12 cellular contexts compared by ENCODE assay signal in genomic region chr14:81485372-81485771, GRCh38. TPM values are rescaled to one million over a fixed set of nuclear protein-coding genes. Genes with fewer than 3 reads are reported as not detected.
DNase-seq lines count a peak whose midpoint lies in the region; ATAC-seq and TF ChIP-seq lines count a peak whose summit lies in the region.
"Had no signal": no experiment of that assay in that cellular context is flagged by ENCODE, and none has a peak within 500 bp of the region (broad histone marks: within the 10 kb centered on the region; RNA-seq: fewer than 3 reads in every experiment).

No MANE protein-coding gene starts in this region.

- no peak overlapping the region for H3K27ac ChIP-seq in neural progenitor cell

- H3K9me3 Mint-ChIP-seq in immature natural killer cell (no peaks in the 10 kb centered on the region), neural progenitor cell (no peaks in the 10 kb centered on the region)
- H3K9me3 Mint-ChIP-seq: activated B cell treated with CpG ODN at 0.5 μM for 24 hours, nephron had no signal

- H3K4me3 Mint-ChIP-seq in immature natural killer cell, result peak overlapping the region in 4 of 5 donors; percentile 26 to 64 (median 39)
- H3K4me3 Mint-ChIP-seq in neural progenitor cell, result no peak overlapping the region
- H3K4me3 Mint-ChIP-seq: activated B cell treated with CpG ODN at 0.5 μM for 24 hours, nephron had no signal

- no peak for TF ChIP-seq CTCF in neural progenitor cell (IDR thresholded peaks at IDR 0.05)

- DNase-seq in immature natural killer cell (peak; percentile 32 to 58 (median 32)), NOMO-1 treated with dmso at 0.1 percent for 144 hours (lab: John Stamatoyannopoulos, UW; ENCODE audit: unreplicated experiment) (no peak), neural progenitor cell (ENCODE audit: low spot score) (no peak), OCI-M2 (lab: John Stamatoyannopoulos, UW; ENCODE audit: unreplicated experiment) (no peak), AG08395 (ENCODE audit: low spot score) (no peak)
- DNase-seq: activated B cell treated with CpG ODN at 0.5 μM for 24 hours, NCI-H187 treated with DMSO at 0.1 percent for 48 hours had no signal

- no peak overlapping the region for H2AFZ ChIP-seq in neural progenitor cell (replicated peaks)

- H4K20me1 ChIP-seq in neural progenitor cell (ENCODE audit: low read depth), result no peaks in the 10 kb centered on the region

- no peak overlapping the region for H3K4me2 ChIP-seq in neural progenitor cell

- H3K4me1 Mint-ChIP-seq in immature natural killer cell (peaks cover 13 to 16% of the 10 kb centered on the region in 2 donors), neural progenitor cell (no peaks in the 10 kb centered on the region)
- H3K4me1 Mint-ChIP-seq: activated B cell treated with CpG ODN at 0.5 μM for 24 hours, nephron had no signal

- peak; percentile 95 for ATAC-seq in GM18907 (IDR thresholded peaks at IDR 0.05; ENCODE audit: unreplicated experiment)
- ATAC-seq in GM21717 (IDR thresholded peaks at IDR 0.05; ENCODE audit: unreplicated experiment), result peak; percentile 81
- ATAC-seq in HG03280 (IDR thresholded peaks at IDR 0.05; ENCODE audit: unreplicated experiment), result peak; percentile 89

- H3K9me3 ChIP-seq in neural progenitor cell (ENCODE audit: low read depth), result no peaks in the 10 kb centered on the region
- H3K9me3 ChIP-seq: adrenal gland had no signal

- no peaks in the 10 kb centered on the region for H3K27me3 ChIP-seq in neural progenitor cell
- H3K27me3 ChIP-seq: adrenal gland had no signal

- H3K27ac Mint-ChIP-seq in immature natural killer cell, result peak overlapping the region; percentile 51 to 84 (median 68)
- no peak overlapping the region for H3K27ac Mint-ChIP-seq in neural progenitor cell
- H3K27ac Mint-ChIP-seq: activated B cell treated with CpG ODN at 0.5 μM for 24 hours, nephron had no signal

- no peaks in the 10 kb centered on the region for H3K4me1 ChIP-seq in neural progenitor cell
- H3K4me1 ChIP-seq: adrenal gland had no signal

- H3K36me3 Mint-ChIP-seq in immature natural killer cell (peaks cover 22 to 57% (median 25%) of the 10 kb centered on the region in 3 donors), neural progenitor cell (peaks cover 24% of the 10 kb centered on the region)

- no peaks in the 10 kb centered on the region for H3K79me2 ChIP-seq in neural progenitor cell (ENCODE audit: low read depth)

- H3K36me3 ChIP-seq in neural progenitor cell, result peaks cover 25% of the 10 kb centered on the region

- no peak overlapping the region for H3K9ac ChIP-seq in neural progenitor cell

- no peak overlapping the region for H3K4me3 ChIP-seq in neural progenitor cell
- H3K4me3 ChIP-seq: adrenal gland had no signal

- H3K27me3 Mint-ChIP-seq in immature natural killer cell (ENCODE audit: low read depth in 3 of 3) (peaks cover 0 to 5% (median 0%) of the 10 kb centered on the region in 3 donors), neural progenitor cell (ENCODE audit: insufficient read depth, low read depth) (no peaks in the 10 kb centered on the region)
- H3K27me3 Mint-ChIP-seq: activated B cell treated with CpG ODN at 0.5 μM for 24 hours had no signal

- H3F3A ChIP-seq in neural progenitor cell (ENCODE audit: low read depth), result no peaks in the 10 kb centered on the region

RNA-seq across cellular contexts. Expression of gene SEL1L, which starts 48.3 kb away (rescaled TPM):
- 10 to 100 TPM; 29.3 to 41.7 (median 31.0) TPM for polyA plus RNA-seq in immature natural killer cell
- 21.0 and 28.0 TPM in 2 replicates for total RNA-seq in neural progenitor cell (ENCODE audit: low replicate concordance)

Comparison
In these comparisons a context has a peak if more than half of its experiments do, and no peak if none do; other contexts are left out.
1. DNase-seq: peak in immature natural killer cell (3 of 3); none in NOMO-1 treated with dmso at 0.1 percent for 144 hours (single experiment), neural progenitor cell (single experiment), OCI-M2 (single experiment) and AG08395 (single experiment).
2. Peak in every context shown above with its lines, with median percentiles within 50 percentile points of each other: ATAC-seq.